Comparison of ENCODE assay signal across 8 cellular contexts in the genomic region with DNA sequence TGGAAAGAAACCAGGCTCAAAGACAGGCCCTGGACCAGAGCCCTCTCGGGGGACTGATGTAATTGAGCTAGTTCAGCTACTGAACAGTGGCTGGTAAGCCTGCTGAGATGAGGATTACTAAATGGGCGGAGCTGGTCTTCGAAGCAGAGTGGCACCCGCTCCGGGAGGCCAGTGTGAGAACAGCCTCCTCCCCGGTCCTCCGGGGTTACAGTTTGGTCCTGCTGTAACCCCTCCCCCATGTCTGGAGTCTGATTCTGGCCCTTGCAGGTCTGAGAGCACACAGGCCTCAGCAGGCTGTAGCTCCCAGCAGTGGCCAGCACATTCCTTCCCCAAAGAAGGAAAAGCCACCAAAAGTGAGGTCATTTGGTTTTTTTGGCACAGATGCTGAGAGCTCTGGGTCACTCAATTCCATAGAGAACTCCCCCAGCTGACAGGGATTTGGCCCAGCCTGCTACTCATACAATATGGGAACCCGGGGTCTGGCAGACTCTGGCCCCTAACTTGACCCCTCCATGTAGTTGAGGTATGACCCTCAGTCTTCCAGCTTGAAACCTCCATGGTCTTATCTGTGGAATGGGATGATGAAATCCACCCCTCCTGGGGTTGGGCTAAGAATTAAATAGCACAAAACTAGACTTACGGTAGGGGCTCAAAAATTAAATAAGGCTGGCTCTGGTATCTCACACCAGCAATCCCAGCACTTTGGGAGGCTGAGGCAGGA. TPM values are rescaled to one million over a fixed set of nuclear protein-coding genes. Genes with fewer than 3 reads are reported as not detected.
A peak's percentile ranks its signal among the peaks of the same experiment; 100 is the strongest.
DNase-seq lines count a peak whose midpoint lies in the region; TF ChIP-seq lines count a peak whose summit lies in the region.

No MANE protein-coding gene starts in this region.

- no peak overlapping the region for H3K4me3 ChIP-seq in SJSA1
- no peak overlapping the region for H3K4me3 ChIP-seq in parathyroid adenoma (ENCODE audit: low read depth, low read length)

- no peaks in the 10 kb centered on the region for H3K79me2 ChIP-seq in parathyroid adenoma

- H3K27ac ChIP-seq in SJSA1 (peak overlapping the region; percentile 52), parathyroid adenoma (peak overlapping the region; percentile 37)

- H2AFZ ChIP-seq in parathyroid adenoma: no peak overlapping the region

- H3K9me3 ChIP-seq in SJSA1 (replicated peaks) (no peaks in the 10 kb centered on the region), parathyroid adenoma (ENCODE audit: control insufficient read depth, low read length) (no peaks in the 10 kb centered on the region)

- no peak overlapping the region for H3K9ac ChIP-seq in parathyroid adenoma

- DNase-seq in EH (ENCODE audit: low read depth) (peak; percentile 100), SJSA1 (ENCODE audit: low read depth in 1 of 2, low spot score in 2 of 2) (peak; percentile 95 to 96), fibroblast of the conjunctiva (ENCODE audit: low read depth) (peak; percentile 90), iPS-NIHi7 (ENCODE audit: extremely low spot score) (no peak), DMS153 (lab: John Stamatoyannopoulos, UW) (no peak), NCI-H2171 treated with DMSO at 0.1 percent for 48 hours (lab: John Stamatoyannopoulos, UW) (no peak)
- DNase-seq in stimulated activated naive CD4-positive, alpha-beta T cell (lab: John Stamatoyannopoulos, UW): no peak

- TF ChIP-seq CTCF in parathyroid adenoma (IDR thresholded peaks at IDR 0.05): no peak

- H3K4me1 ChIP-seq in SJSA1 (replicated peaks) (peaks cover 75% of the 10 kb centered on the region), parathyroid adenoma (peaks cover 8% of the 10 kb centered on the region)

- H3K27me3 ChIP-seq in SJSA1 (replicated peaks): no peaks in the 10 kb centered on the region
- no peaks in the 10 kb centered on the region for H3K27me3 ChIP-seq in parathyroid adenoma (ENCODE audit: control insufficient read depth, insufficient read depth, low read length)

- no peak overlapping the region for H3K4me2 ChIP-seq in parathyroid adenoma (ENCODE audit: low read length)

- H3K36me3 ChIP-seq in SJSA1: peaks cover 73% of the 10 kb centered on the region
- H3K36me3 ChIP-seq in parathyroid adenoma (ENCODE audit: control insufficient read depth, insufficient read depth, low read length): no peaks in the 10 kb centered on the region

RNA-seq across cellular contexts. Expression of a gene that starts 39.0 kb away (rescaled TPM):
- 262 and 370 TPM in 2 replicates for total RNA-seq in SJSA1 (2014; rRNA removed; shearing (Covaris generic))

Comparison
In these comparisons a context has a peak if more than half of its experiments do, and no peak if none do; other contexts are left out.
1. DNase-seq: peak in EH (single experiment), SJSA1 (2 of 2) and fibroblast of the conjunctiva (single experiment); none in iPS-NIHi7 (single experiment), DMS153 (single experiment), NCI-H2171 treated with DMSO at 0.1 percent for 48 hours (single experiment) and stimulated activated naive CD4-positive, alpha-beta T cell (0 of 6).